ENCODE assay signal across 12 cellular contexts in genomic region chr21:38534591-38534990, GRCh38. TPM values are rescaled to one million over a fixed set of nuclear protein-coding genes. Genes with fewer than 3 reads are reported as not detected.
A peak's percentile ranks its signal among the peaks of the same experiment; 100 is the strongest.
DNase-seq lines count a peak whose midpoint lies in the region; TF ChIP-seq lines count a peak whose summit lies in the region.
"Had no signal": no experiment of that assay in that cellular context is flagged by ENCODE, and none has a peak within 500 bp of the region (broad histone marks: within the 10 kb centered on the region; RNA-seq: fewer than 3 reads in every experiment).

No MANE protein-coding gene starts in this region.

- TF ChIP-seq CTCF in GM10266 (IDR thresholded peaks at IDR 0.05; ENCODE audit: control insufficient read depth, insufficient read depth, low read depth, missing control alignments): no peak

- DNase-seq in NCI-H526 (lab: John Stamatoyannopoulos, UW) (peak; percentile 36 to 54), RPMI7951 (ENCODE audit: low read depth) (peak; percentile 11), foreskin melanocyte (peak; percentile 87), GM10266 (ENCODE audit: extremely low spot score) (no peak), NOMO-1 treated with dmso at 0.1 percent for 144 hours (lab: John Stamatoyannopoulos, UW; ENCODE audit: unreplicated experiment) (no peak)
- DNase-seq: AML-193; Caco-2; Calu3; CD4-positive, alpha-beta T cell; CD8-positive, alpha-beta T cell; GF-D8 had no signal

RNA-seq across cellular contexts. Expression of gene ERG, which starts 36.3 kb away (rescaled TPM):
- total RNA-seq in RPMI7951 (2014; rRNA removed; shearing (Covaris generic)): not detected in 2 replicates
- total RNA-seq: Caco-2; Calu3; CD4-positive, alpha-beta T cell; CD8-positive, alpha-beta T cell; GM12878 had no signal

Comparison
In these comparisons a context has a peak if more than half of its experiments do, and no peak if none do; other contexts are left out.
1. DNase-seq: peak in NCI-H526 (2 of 2), RPMI7951 (single experiment) and foreskin melanocyte (single experiment); none in GM10266 (single experiment) and NOMO-1 treated with dmso at 0.1 percent for 144 hours (single experiment).